In the genomic region with DNA sequence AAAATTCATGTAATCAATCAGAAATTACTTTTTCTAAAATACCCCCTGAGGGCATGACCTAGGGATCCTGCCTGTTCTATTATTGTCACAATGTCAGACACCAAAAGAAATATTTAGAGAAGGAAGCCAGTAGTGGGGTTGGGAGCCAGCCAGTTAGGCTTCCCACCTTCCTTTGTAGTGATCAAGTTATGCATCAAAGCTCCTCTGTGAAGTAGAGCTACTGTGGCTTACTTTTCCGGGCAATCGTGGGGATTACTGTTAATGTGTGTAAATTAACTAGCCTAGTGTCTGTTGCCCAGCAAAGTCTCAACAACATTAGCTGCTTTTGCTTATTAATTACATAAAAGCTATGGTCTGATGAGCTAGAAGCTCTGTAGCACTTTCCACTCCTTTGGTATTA, we compare ENCODE assay signal across 19 cellular contexts.
DNase-seq lines count a peak whose midpoint lies in the region; ATAC-seq and TF ChIP-seq lines count a peak whose summit lies in the region.
"Had no signal": no experiment of that assay in that cellular context is flagged by ENCODE, and none has a peak within 500 bp of the region (broad histone marks: within the 10 kb centered on the region; RNA-seq: fewer than 3 reads in every experiment).

No MANE protein-coding gene starts in this region.

- no peaks in the 10 kb centered on the region for H3K9me3 ChIP-seq in SJCRH30 (replicated peaks)
- H3K9me3 ChIP-seq: BLaER1 treated with 17β-estradiol and CSF1 and Interleukin-3, amounts not matched to agents 10 nM and 100 nM had no signal

- CTCF ChIA-PET in WTC11 (lab: Charles Lee): no interaction called here

- H3K27me3 ChIP-seq in GM23338 (ENCODE audit: insufficient read depth): no peaks in the 10 kb centered on the region
- H3K27me3 ChIP-seq in SJCRH30: no peaks in the 10 kb centered on the region
- H3K27me3 ChIP-seq: BLaER1 treated with 17β-estradiol and CSF1 and Interleukin-3, amounts not matched to agents 10 nM and 100 nM had no signal

- 0 out of 2 replicates have a peak, but pooled peaks cover 3% of the 10 kb centered on the region for H3K36me3 ChIP-seq in GM23338 (ENCODE audit: insufficient read depth)
- H3K36me3 ChIP-seq in SJCRH30: peaks cover 58% of the 10 kb centered on the region

- no peak overlapping the region for H3K4me3 Mint-ChIP-seq in GM23338
- H3K4me3 Mint-ChIP-seq in WTC11: no peak overlapping the region
- no peak overlapping the region for H3K4me3 Mint-ChIP-seq in progenitor cell of endocrine pancreas (ENCODE audit: low read depth)
- H3K4me3 Mint-ChIP-seq: CD8-positive, alpha-beta memory T cell; HFFc6 had no signal

- H3K4me3 ChIP-seq in GM23338 (no peak overlapping the region), SJCRH30 (no peak overlapping the region)
- H3K4me3 ChIP-seq: BLaER1 treated with 17β-estradiol and CSF1 and Interleukin-3, amounts not matched to agents 10 nM and 100 nM had no signal

- POLR2A ChIA-PET in WTC11 (lab: Charles Lee): no interaction called here

- H3K27me3 Mint-ChIP-seq in GM23338 (ENCODE audit: insufficient read depth, low read depth, poor library complexity) (no peaks in the 10 kb centered on the region), WTC11 (ENCODE audit: low read depth) (no peaks in the 10 kb centered on the region), progenitor cell of endocrine pancreas (no peaks in the 10 kb centered on the region)
- H3K27me3 Mint-ChIP-seq: CD8-positive, alpha-beta memory T cell had no signal

- TF ChIP-seq CTCF in GM23338 (conservative IDR thresholded peaks at IDR 0.05; ENCODE audit: low read depth in 2 of 2): no peak
- TF ChIP-seq CTCF in WTC11 (IDR thresholded peaks at IDR 0.05): no peak
- TF ChIP-seq CTCF in progenitor cell of endocrine pancreas (IDR thresholded peaks at IDR 0.05; ENCODE audit: unreplicated experiment): no peak

- no peak for DNase-seq in GM23338 (ENCODE audit: low spot score)
- DNase-seq in WTC11 (ENCODE audit: low spot score): no peak
- DNase-seq in kidney tubule cell (ENCODE audit: low spot score): peak; percentile 17
- DNase-seq in progenitor cell of endocrine pancreas (ENCODE audit: low spot score, unreplicated experiment): no peak
- no peak for DNase-seq in SJCRH30
- no peak for DNase-seq in activated T-cell treated with anti-CD3 and anti-CD28 coated beads, Interleukin-2, amount 50 U/mL, for 48 hours
- DNase-seq: CD8-positive, alpha-beta memory T cell; HFFc6; IMR-90; Kasumi-1; NCI-H1105; NCI-H2081; NCI-H748 treated with DMSO at 0.1 percent for 48 hours; OCI-M1; SHP77 treated with DMSO at 0.1 percent for 48 hours had no signal

- H3K27ac Mint-ChIP-seq in GM23338 (0 out of 2 replicates have a peak overlapping the region, but pooled peaks have one; percentile 11), WTC11 (peak overlapping the region; percentile 82), progenitor cell of endocrine pancreas (peak overlapping the region; percentile 47)
- H3K27ac Mint-ChIP-seq: HFFc6 had no signal

- H3K4me1 Mint-ChIP-seq in GM23338 (peaks cover 8% of the 10 kb centered on the region), WTC11 (peaks cover 29% of the 10 kb centered on the region), progenitor cell of endocrine pancreas (ENCODE audit: low read depth) (peaks cover 29% of the 10 kb centered on the region)

- no peaks in the 10 kb centered on the region; the same call in 1 of the 2 replicates for H4K20me1 ChIP-seq in GM23338 (replicated peaks; ENCODE audit: insufficient read depth)

- no peak overlapping the region for H2AFZ ChIP-seq in GM23338

- H3K4me2 ChIP-seq in GM23338: no peak overlapping the region
- H3K4me2 ChIP-seq: BLaER1 treated with 17β-estradiol and CSF1 and Interleukin-3, amounts not matched to agents 10 nM and 100 nM had no signal

- H3K27ac ChIP-seq in GM23338 (ENCODE audit: low read depth): 0 out of 2 replicates have a peak overlapping the region, but pooled peaks have one; percentile 47
- H3K27ac ChIP-seq in SJCRH30: no peak overlapping the region
- H3K27ac ChIP-seq: BLaER1 treated with 17β-estradiol and CSF1 and Interleukin-3, amounts not matched to agents 10 nM and 100 nM; HL-60 had no signal

- no peaks in the 10 kb centered on the region for H3F3A ChIP-seq in GM23338 (replicated peaks; ENCODE audit: low read depth)

- no peaks in the 10 kb centered on the region for H3K9me2 ChIP-seq in GM23338 (ENCODE audit: insufficient read depth)

- H3K36me3 Mint-ChIP-seq in GM23338 (ENCODE audit: low read depth): peaks cover 27% of the 10 kb centered on the region; the same call in 2 of the 3 replicates
- peaks cover 38% of the 10 kb centered on the region for H3K36me3 Mint-ChIP-seq in WTC11
- peaks cover 26% of the 10 kb centered on the region for H3K36me3 Mint-ChIP-seq in progenitor cell of endocrine pancreas (ENCODE audit: insufficient read depth)

- ATAC-seq in GM23338 (no peak), WTC11 (no peak), HG03571 (IDR thresholded peaks at IDR 0.05; ENCODE audit: unreplicated experiment) (no peak)
- ATAC-seq: SK-N-SH treated with all-trans-retinoic acid at 6 μM for 48 hours had no signal

- H3K4me1 ChIP-seq in GM23338 (ENCODE audit: insufficient read depth) (peaks cover 12% of the 10 kb centered on the region; the same call in 1 of the 2 replicates), SJCRH30 (peaks cover 9% of the 10 kb centered on the region; the same call in 1 of the 2 replicates)
- H3K4me1 ChIP-seq: BLaER1 treated with 17β-estradiol and CSF1 and Interleukin-3, amounts not matched to agents 10 nM and 100 nM had no signal

- no peaks in the 10 kb centered on the region for H3K79me2 ChIP-seq in GM23338 (replicated peaks; ENCODE audit: insufficient read depth)

- no peaks in the 10 kb centered on the region for H3K9me3 Mint-ChIP-seq in GM23338
- H3K9me3 Mint-ChIP-seq in WTC11: no peaks in the 10 kb centered on the region
- H3K9me3 Mint-ChIP-seq in progenitor cell of endocrine pancreas (ENCODE audit: low read depth): no peaks in the 10 kb centered on the region
- H3K9me3 Mint-ChIP-seq: CD8-positive, alpha-beta memory T cell; HFFc6 had no signal

TF ChIP-seq in GM23338, 12 proteins besides CTCF, POLR2A, EP300 and RAD21:
- TF ChIP-seq, protein P1, sequence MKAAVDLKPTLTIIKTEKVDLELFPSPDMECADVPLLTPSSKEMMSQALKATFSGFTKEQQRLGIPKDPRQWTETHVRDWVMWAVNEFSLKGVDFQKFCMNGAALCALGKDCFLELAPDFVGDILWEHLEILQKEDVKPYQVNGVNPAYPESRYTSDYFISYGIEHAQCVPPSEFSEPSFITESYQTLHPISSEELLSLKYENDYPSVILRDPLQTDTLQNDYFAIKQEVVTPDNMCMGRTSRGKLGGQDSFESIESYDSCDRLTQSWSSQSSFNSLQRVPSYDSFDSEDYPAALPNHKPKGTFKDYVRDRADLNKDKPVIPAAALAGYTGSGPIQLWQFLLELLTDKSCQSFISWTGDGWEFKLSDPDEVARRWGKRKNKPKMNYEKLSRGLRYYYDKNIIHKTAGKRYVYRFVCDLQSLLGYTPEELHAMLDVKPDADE (IDR thresholded peaks at IDR 0.05): no peak
- TF ChIP-seq EZH2 (IDR thresholded peaks at IDR 0.05; ENCODE audit: low read depth, unreplicated experiment) (no peak), CREB1 (CRISPR knock-in tag; IDR thresholded peaks at IDR 0.05; ENCODE audit: low read depth) (no peak)

TF ChIP-seq in WTC11, 78 proteins besides CTCF, POLR2A, EP300 and RAD21:
- TF ChIP-seq MYBL2 (CRISPR knock-in tag; IDR thresholded peaks at IDR 0.05) (no peak), IRF2 (CRISPR knock-in tag; IDR thresholded peaks at IDR 0.05; ENCODE audit: borderline replicate concordance, low read depth) (no peak), NFE2L1 (CRISPR knock-in tag; IDR thresholded peaks at IDR 0.05) (no peak), NFYB (CRISPR knock-in tag; conservative IDR thresholded peaks at IDR 0.05; ENCODE audit: low read depth) (no peak), RORB (CRISPR knock-in tag; IDR thresholded peaks at IDR 0.05) (no peak)
- TF ChIP-seq, protein P2, sequence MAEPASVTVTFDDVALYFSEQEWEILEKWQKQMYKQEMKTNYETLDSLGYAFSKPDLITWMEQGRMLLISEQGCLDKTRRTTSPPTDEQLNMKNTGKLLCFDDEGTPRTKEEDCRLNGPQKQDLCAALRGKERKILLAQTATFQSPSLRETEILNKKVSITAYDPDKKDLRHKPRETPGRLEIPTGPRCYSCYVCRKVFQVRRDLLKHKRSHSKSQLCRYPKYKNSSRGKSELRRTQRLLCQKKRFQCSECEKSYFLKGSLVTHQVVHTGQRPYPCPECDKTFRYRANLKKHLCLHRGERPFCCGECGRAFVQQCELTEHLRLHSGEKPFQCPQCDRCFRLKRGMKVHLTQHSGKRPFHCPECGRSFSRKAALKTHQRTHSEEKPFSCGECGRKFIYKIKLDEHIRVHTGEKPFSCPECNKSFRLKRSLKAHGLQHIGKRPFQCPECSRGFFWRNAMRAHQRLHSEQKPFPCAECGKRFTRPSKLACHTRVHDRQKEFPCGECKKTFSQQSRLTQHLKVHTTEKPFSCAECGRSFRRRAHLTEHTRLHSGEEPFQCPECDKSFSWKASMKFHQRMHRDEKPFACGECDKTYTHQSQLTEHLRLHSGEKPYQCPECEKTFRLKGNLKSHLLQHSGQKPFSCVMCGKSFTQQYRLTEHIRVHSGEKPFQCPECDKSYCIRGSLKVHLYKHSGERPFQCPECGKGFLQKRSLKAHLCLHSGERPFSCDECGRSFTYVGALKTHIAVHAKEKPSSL (CRISPR knock-in tag; conservative IDR thresholded peaks at IDR 0.05): no peak

Comparison
In these comparisons a context has a peak if more than half of its experiments do, and no peak if none do; other contexts are left out.
1. H3K27ac Mint-ChIP-seq: peak in every context shown above with its lines; median percentile 82 in WTC11; 47 in progenitor cell of endocrine pancreas; 11 in GM23338.